In genomic region chr3:190676477-190676876, GRCh38 we compare ENCODE assay signal across 27 cellular contexts.
DNase-seq lines count a peak whose midpoint lies in the region; ATAC-seq, FAIRE-seq and TF ChIP-seq lines count a peak whose summit lies in the region.
"Had no signal": no experiment of that assay in that cellular context is flagged by ENCODE, and none has a peak within 500 bp of the region (broad histone marks: within the 10 kb centered on the region; RNA-seq: fewer than 3 reads in every experiment).

No MANE protein-coding gene starts in this region.

- H3K9me3 Mint-ChIP-seq in astrocyte (ENCODE audit: unreplicated experiment): peaks cover 2% of the 10 kb centered on the region
- H3K9me3 Mint-ChIP-seq: CD8-positive, alpha-beta T cell had no signal

- FAIRE-seq in astrocyte (lab: Jason Lieb, UNC): no peak
- FAIRE-seq: GM19239, H1, RCC 7860 had no signal

- H3K4me2 ChIP-seq in SK-N-SH: no peak overlapping the region
- no peak overlapping the region for H3K4me2 ChIP-seq in astrocyte (ENCODE audit: low read length)
- H3K4me2 ChIP-seq: BLaER1 treated with 17β-estradiol and CSF1 and Interleukin-3, amounts not matched to agents 10 nM and 100 nM had no signal

- no peaks in the 10 kb centered on the region for H3K36me3 ChIP-seq in SK-N-SH (replicated peaks in 1 of 2; ENCODE audit: control insufficient read depth in 1 of 2, insufficient read depth in 2 of 2, low read length in 1 of 2)
- no peaks in the 10 kb centered on the region for H3K36me3 ChIP-seq in astrocyte (ENCODE audit: insufficient read depth, low read length)
- H3K36me3 ChIP-seq in suprapubic skin: no peaks in the 10 kb centered on the region
- H3K36me3 ChIP-seq: BLaER1 treated with 17β-estradiol and CSF1 and Interleukin-3, amounts not matched to agents 10 nM and 100 nM; SJSA1 had no signal

- no peak for DNase-seq in SK-N-SH
- DNase-seq in astrocyte (ENCODE audit: low read depth): peak; percentile 84
- DNase-seq in hepatic stellate cell (ENCODE audit: low spot score): peak; percentile 11
- no peak for DNase-seq in NCI-H345 treated with DMSO at 0.1 percent for 48 hours (lab: John Stamatoyannopoulos, UW; ENCODE audit: unreplicated experiment)
- no peak for DNase-seq in suprapubic skin (ENCODE audit: low spot score in 2 of 2)
- DNase-seq: ACHN; CD8-positive, alpha-beta T cell; DND-41; GDM1; KG1; MV-4-11; NCI-H1105 treated with DMSO at 0.1 percent for 48 hours; NCI-H1694 treated with DMSO at 0.1 percent for 48 hours; NCI-H2081 treated with DMSO at 0.1 percent for 48 hours; NCI-H2171 treated with DMSO at 0.1 percent for 48 hours; NCI-H446; NCI-H526; SW 1271 had no signal

- H4K20me1 ChIP-seq in SK-N-SH (ENCODE audit: insufficient read depth): no peaks in the 10 kb centered on the region
- no peaks in the 10 kb centered on the region for H4K20me1 ChIP-seq in astrocyte (ENCODE audit: insufficient read depth, low read length)
- H4K20me1 ChIP-seq: BLaER1 treated with 17β-estradiol and CSF1 and Interleukin-3, amounts not matched to agents 10 nM and 100 nM had no signal

- TF ChIP-seq CTCF in SK-N-SH (IDR thresholded peaks at IDR 0.05) (no peak), astrocyte (IDR thresholded peaks at IDR 0.05; ENCODE audit: insufficient read depth, low read depth, low read length) (no peak), suprapubic skin (IDR thresholded peaks at IDR 0.05) (no peak)

- H3K9me2 ChIP-seq in SK-N-SH: no peaks in the 10 kb centered on the region

- TF ChIP-seq EP300 in SK-N-SH (IDR thresholded peaks at IDR 0.05; ENCODE audit: borderline replicate concordance in 1 of 2, low read depth in 1 of 2, low read length in 1 of 2): 0 out of 4 replicates have a peak, but pooled peaks of 1 of the 2 experiments have one; percentile 17
- TF ChIP-seq EP300 in suprapubic skin (IDR thresholded peaks at IDR 0.05): no peak

- H3K36me3 Mint-ChIP-seq in astrocyte (ENCODE audit: low read depth, unreplicated experiment): no peaks in the 10 kb centered on the region
- H3K36me3 Mint-ChIP-seq: CD8-positive, alpha-beta T cell had no signal

- no peaks in the 10 kb centered on the region for H3K27me3 Mint-ChIP-seq in astrocyte (ENCODE audit: low read depth, unreplicated experiment)

- ATAC-seq in SK-N-SH treated with all-trans-retinoic acid at 6 μM for 48 hours: no peak
- ATAC-seq in HG02763 (IDR thresholded peaks at IDR 0.05; ENCODE audit: unreplicated experiment): no peak
- ATAC-seq in HG03460 (IDR thresholded peaks at IDR 0.05; ENCODE audit: unreplicated experiment): no peak
- ATAC-seq: CD8-positive, alpha-beta T cell had no signal

- H3K4me3 ChIP-seq in SK-N-SH (ENCODE audit: low read depth in 2 of 2, low read length in 1 of 2) (no peak overlapping the region), astrocyte (ENCODE audit: insufficient read depth, low read depth, low read length) (no peak overlapping the region), suprapubic skin (no peak overlapping the region)
- H3K4me3 ChIP-seq: BLaER1 treated with 17β-estradiol and CSF1 and Interleukin-3, amounts not matched to agents 10 nM and 100 nM; SJSA1 had no signal

- H3K27me3 ChIP-seq in SK-N-SH (ENCODE audit: insufficient read depth): no peaks in the 10 kb centered on the region
- H3K27me3 ChIP-seq in astrocyte (ENCODE audit: insufficient read depth, low read length): no peaks in the 10 kb centered on the region
- H3K27me3 ChIP-seq in suprapubic skin: no peaks in the 10 kb centered on the region
- H3K27me3 ChIP-seq: BLaER1 treated with 17β-estradiol and CSF1 and Interleukin-3, amounts not matched to agents 10 nM and 100 nM; SJSA1 had no signal

- CTCF ChIA-PET in SK-N-SH (lab: Yijun Ruan, JAX): no interaction called here

- H3K4me3 Mint-ChIP-seq in astrocyte (ENCODE audit: unreplicated experiment): no peak overlapping the region
- H3K4me3 Mint-ChIP-seq: CD8-positive, alpha-beta T cell had no signal

- peaks cover 8% of the 10 kb centered on the region for H3K4me1 Mint-ChIP-seq in astrocyte (ENCODE audit: low read depth, unreplicated experiment)

- H2AFZ ChIP-seq in SK-N-SH (ENCODE audit: low read depth) (no peak overlapping the region), astrocyte (ENCODE audit: low read depth, low read length) (no peak overlapping the region)

- H3K79me2 ChIP-seq in SK-N-SH (ENCODE audit: insufficient read depth) (no peaks in the 10 kb centered on the region), astrocyte (ENCODE audit: insufficient read depth, low read length) (no peaks in the 10 kb centered on the region)

- H3K9ac ChIP-seq in SK-N-SH (no peak overlapping the region), astrocyte (ENCODE audit: low read length) (no peak overlapping the region)
- H3K9ac ChIP-seq: BLaER1 treated with 17β-estradiol and CSF1 and Interleukin-3, amounts not matched to agents 10 nM and 100 nM had no signal

- H3K4me1 ChIP-seq in SK-N-SH (ENCODE audit: control insufficient read depth in 1 of 2, insufficient read depth in 2 of 2, low read depth in 1 of 2, low read length in 1 of 2) (0 out of 4 replicates have a peak, but pooled peaks cover 0 to 5% of the 10 kb centered on the region in 2 experiments), astrocyte (ENCODE audit: insufficient read depth, low read length) (peaks cover 15% of the 10 kb centered on the region), suprapubic skin (no peaks in the 10 kb centered on the region)
- H3K4me1 ChIP-seq: BLaER1 treated with 17β-estradiol and CSF1 and Interleukin-3, amounts not matched to agents 10 nM and 100 nM had no signal

- peak overlapping the region in 1 of 2 experiments; percentile 56; a peak in 2 of 4 replicates for H3K27ac ChIP-seq in SK-N-SH (ENCODE audit: low read depth in 2 of 2, low read length in 1 of 2)
- peak overlapping the region; percentile 13 for H3K27ac ChIP-seq in astrocyte (ENCODE audit: low read depth, low read length)
- no peak overlapping the region for H3K27ac ChIP-seq in suprapubic skin
- H3K27ac ChIP-seq: 22Rv1; BLaER1 treated with 17β-estradiol and CSF1 and Interleukin-3, amounts not matched to agents 10 nM and 100 nM; SJSA1 had no signal

- H3K9me3 ChIP-seq in SK-N-SH: no peaks in the 10 kb centered on the region
- H3K9me3 ChIP-seq in astrocyte (ENCODE audit: insufficient read depth, low read depth, low read length): no peaks in the 10 kb centered on the region
- H3K9me3 ChIP-seq in suprapubic skin: peaks cover 5% of the 10 kb centered on the region
- H3K9me3 ChIP-seq: SJSA1 had no signal

- 11% methylated on average over 3 of the region's 3 CpGs for WGBS in SK-N-SH (ENCODE audit: low lambda C conversion rate)
- 82% methylated on average over 3 of the region's 3 CpGs for WGBS in suprapubic skin

- POLR2A ChIA-PET in SK-N-SH (lab: Yijun Ruan, JAX): no interaction called here

- H3K27ac Mint-ChIP-seq in astrocyte (ENCODE audit: unreplicated experiment): no peak overlapping the region
- H3K27ac Mint-ChIP-seq: CD8-positive, alpha-beta T cell had no signal

- H3F3A ChIP-seq in SK-N-SH (replicated peaks; ENCODE audit: insufficient read depth): peaks cover 14% of the 10 kb centered on the region

- TF ChIP-seq POLR2A in suprapubic skin (IDR thresholded peaks at IDR 0.05): no peak

- TF ChIP-seq RAD21 in SK-N-SH (IDR thresholded peaks at IDR 0.05; ENCODE audit: low read length): no peak

TF ChIP-seq in SK-N-SH, 30 proteins besides CTCF, POLR2A, EP300 and RAD21 (continues in another document):
- TF ChIP-seq GATA2 (CRISPR knock-in tag; IDR thresholded peaks at IDR 0.05) (no peak), FOSL2 (IDR thresholded peaks at IDR 0.05; ENCODE audit: borderline replicate concordance, low read depth) (peak; percentile 5; the same call in 1 of the 2 replicates), NRF1 (IDR thresholded peaks at IDR 0.05; ENCODE audit: low read depth, low read length) (no peak), NFIC (IDR thresholded peaks at IDR 0.05; ENCODE audit: borderline replicate concordance) (no peak), PBX3 (IDR thresholded peaks at IDR 0.05) (0 out of 2 replicates have a peak, but pooled peaks have one; percentile 26)

TF ChIP-seq in SK-N-SH treated with all-trans-retinoic acid at 6 μM for 48 hours, 23 proteins besides CTCF, POLR2A, EP300 and RAD21 (continues in another document):
- TF ChIP-seq OSR1 (CRISPR knock-in tag; IDR thresholded peaks at IDR 0.05): no peak
- no peak for TF ChIP-seq TOX (CRISPR knock-in tag; IDR thresholded peaks at IDR 0.05; ENCODE audit: borderline replicate concordance)
- no peak for TF ChIP-seq ZC3H10 (CRISPR knock-in tag; IDR thresholded peaks at IDR 0.05)
- TF ChIP-seq ZFP3 (CRISPR knock-in tag; IDR thresholded peaks at IDR 0.05): no peak
- no peak for TF ChIP-seq ZNF565 (CRISPR knock-in tag; conservative IDR thresholded peaks at IDR 0.05; ENCODE audit: low read depth)
- TF ChIP-seq POU6F1 (CRISPR knock-in tag; IDR thresholded peaks at IDR 0.05; ENCODE audit: borderline replicate concordance, low read depth): no peak
- no peak for TF ChIP-seq CSDC2 (CRISPR knock-in tag; IDR thresholded peaks at IDR 0.05)
- no peak for TF ChIP-seq CREB5 (CRISPR knock-in tag; IDR thresholded peaks at IDR 0.05; ENCODE audit: low read depth)
- TF ChIP-seq ZFP30 (CRISPR knock-in tag; IDR thresholded peaks at IDR 0.05): no peak
- no peak for TF ChIP-seq TCF4 (CRISPR knock-in tag; IDR thresholded peaks at IDR 0.05; ENCODE audit: borderline replicate concordance)
- no peak for TF ChIP-seq ARNTL (CRISPR knock-in tag; IDR thresholded peaks at IDR 0.05; ENCODE audit: borderline replicate concordance, low read depth)

Comparison
In these comparisons a context has a peak if more than half of its experiments do, and no peak if none do; other contexts are left out.
1. DNase-seq: peak in astrocyte (single experiment) and hepatic stellate cell (single experiment); none in SK-N-SH (single experiment), NCI-H345 treated with DMSO at 0.1 percent for 48 hours (single experiment) and suprapubic skin (0 of 2).